Comparison of ENCODE assay signal across 17 cellular contexts in the genomic region with DNA sequence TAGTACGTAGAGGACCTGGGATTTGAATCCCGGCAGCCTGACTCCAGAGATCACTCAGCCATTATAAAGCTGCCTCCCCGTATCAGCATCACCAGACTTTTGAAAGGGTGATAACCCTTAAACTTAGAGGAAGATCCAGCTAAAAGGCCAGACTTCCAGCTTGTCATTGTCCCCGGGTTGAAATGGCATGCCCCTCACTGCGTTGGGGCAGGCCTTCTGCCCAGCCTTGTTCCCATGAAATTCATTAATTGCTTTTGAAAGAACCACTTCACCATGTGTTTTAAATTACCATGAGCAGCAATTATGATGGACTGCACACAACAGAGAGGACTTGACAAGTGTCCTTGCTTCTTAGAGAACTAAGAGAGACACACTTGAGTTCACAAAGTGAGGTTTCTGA.
DNase-seq lines count a peak whose midpoint lies in the region; ATAC-seq and TF ChIP-seq lines count a peak whose summit lies in the region.
"Had no signal": no experiment of that assay in that cellular context is flagged by ENCODE, and none has a peak within 500 bp of the region (broad histone marks: within the 10 kb centered on the region; RNA-seq: fewer than 3 reads in every experiment).

No MANE protein-coding gene starts in this region.

- H3K4me2 ChIP-seq in SK-N-SH (no peak overlapping the region), neural progenitor cell (no peak overlapping the region)

- H3K9ac ChIP-seq in SK-N-SH (no peak overlapping the region), neural progenitor cell (no peak overlapping the region)
- H3K9ac ChIP-seq: GM23248 had no signal

- TF ChIP-seq POLR2A in vagina (IDR thresholded peaks at IDR 0.05): no peak

- ATAC-seq in GM18858 (IDR thresholded peaks at IDR 0.05; ENCODE audit: unreplicated experiment): no peak
- ATAC-seq: K562 had no signal

- H3K27ac Mint-ChIP-seq in neural progenitor cell (no peak overlapping the region), HFFc6 (no peak overlapping the region)
- H3K27ac Mint-ChIP-seq: CD4-positive, alpha-beta T cell had no signal

- H3K79me2 ChIP-seq in SK-N-SH (ENCODE audit: insufficient read depth) (no peaks in the 10 kb centered on the region), neural progenitor cell (ENCODE audit: low read depth) (no peaks in the 10 kb centered on the region)

- H3F3A ChIP-seq in SK-N-SH (replicated peaks; ENCODE audit: insufficient read depth) (no peaks in the 10 kb centered on the region), neural progenitor cell (ENCODE audit: low read depth) (peaks cover 7% of the 10 kb centered on the region)

- H3K27ac ChIP-seq in SK-N-SH (ENCODE audit: low read depth in 2 of 2, low read length in 1 of 2) (peak overlapping the region in 1 of 2 experiments; percentile 0; a peak in 1 of 4 replicates), neural progenitor cell (peak overlapping the region; percentile 48), vagina (no peak overlapping the region)
- H3K27ac ChIP-seq: C4-2B, GM23248 had no signal

- H3K27me3 ChIP-seq in SK-N-SH (ENCODE audit: insufficient read depth) (no peaks in the 10 kb centered on the region), neural progenitor cell (no peaks in the 10 kb centered on the region), vagina (no peaks in the 10 kb centered on the region)

- H3K36me3 Mint-ChIP-seq in neural progenitor cell (no peaks in the 10 kb centered on the region), HFFc6 (ENCODE audit: low read depth) (no peaks in the 10 kb centered on the region)

- POLR2A ChIA-PET in SK-N-SH (lab: Yijun Ruan, JAX) (interaction anchor here (0.6 to 1.2 kb wide), 2 partner anchors 14 to 29 kb away, joined by 3 read pairs; no protein-coding TSS in a partner anchor), HEK293T (lab: Yijun Ruan, JAX) (no interaction called here)

- H3K4me1 Mint-ChIP-seq in neural progenitor cell (peaks cover 34% of the 10 kb centered on the region), HFFc6 (ENCODE audit: low read depth) (0 out of 2 replicates have a peak, but pooled peaks cover 4% of the 10 kb centered on the region)

- intact Hi-C loops in vagina (cut with DNase I): no loop called here

- peak in 1 of 2 experiments; percentile 52; a peak in 2 of 4 replicates for TF ChIP-seq EP300 in SK-N-SH (IDR thresholded peaks at IDR 0.05; ENCODE audit: borderline replicate concordance in 1 of 2, low read depth in 1 of 2, low read length in 1 of 2)

- H3K9me3 ChIP-seq in SK-N-SH: no peaks in the 10 kb centered on the region
- H3K9me3 ChIP-seq in neural progenitor cell (ENCODE audit: low read depth): no peaks in the 10 kb centered on the region
- H3K9me3 ChIP-seq in vagina: no peaks in the 10 kb centered on the region
- H3K9me3 ChIP-seq: Caco-2, HAP-1 had no signal

- TF ChIP-seq RAD21 in SK-N-SH (IDR thresholded peaks at IDR 0.05; ENCODE audit: low read length): no peak

- H3K36me3 ChIP-seq in SK-N-SH (replicated peaks in 1 of 2; ENCODE audit: control insufficient read depth in 1 of 2, insufficient read depth in 2 of 2, low read length in 1 of 2) (no peaks in the 10 kb centered on the region), neural progenitor cell (no peaks in the 10 kb centered on the region), vagina (no peaks in the 10 kb centered on the region)
- H3K36me3 ChIP-seq: HAP-1 had no signal

- H3K9me3 Mint-ChIP-seq in neural progenitor cell (peaks cover 2% of the 10 kb centered on the region), HFFc6 (peaks cover 13% of the 10 kb centered on the region)
- H3K9me3 Mint-ChIP-seq: CD4-positive, alpha-beta T cell had no signal

- H4K20me1 ChIP-seq in SK-N-SH (ENCODE audit: insufficient read depth) (no peaks in the 10 kb centered on the region), neural progenitor cell (ENCODE audit: low read depth) (no peaks in the 10 kb centered on the region)

- CTCF ChIA-PET in SK-N-SH (lab: Yijun Ruan, JAX) (interaction anchor here (1.4 to 1.6 kb wide), 2 partner anchors 16 to 244 kb away, joined by 4 to 5 read pairs; no protein-coding TSS in a partner anchor), HEK293T (lab: Yijun Ruan, JAX) (no interaction called here)

- H3K27me3 Mint-ChIP-seq in neural progenitor cell (ENCODE audit: insufficient read depth, low read depth): peaks cover 5% of the 10 kb centered on the region
- H3K27me3 Mint-ChIP-seq in HFFc6 (ENCODE audit: insufficient read depth): peaks cover 3% of the 10 kb centered on the region; the same call in 1 of the 2 replicates
- H3K27me3 Mint-ChIP-seq: CD4-positive, alpha-beta T cell had no signal

- DNase-seq in DMS79 (lab: John Stamatoyannopoulos, UW) (peak; percentile 73), NCI-H1105 (lab: John Stamatoyannopoulos, UW) (peak; percentile 14), SK-N-SH (peak; percentile 60), neural progenitor cell (ENCODE audit: low spot score) (peak; percentile 39), vagina (ENCODE audit: extremely low spot score in 2 of 2) (no peak), HEK293T (ENCODE audit: extremely low spot score) (no peak), HFFc6 (no peak)
- DNase-seq: AML-193; Caco-2; CD4-positive, alpha-beta T cell; GF-D8; GM23248; IMR-90 had no signal

- no peak for TF ChIP-seq CTCF in SK-N-SH (IDR thresholded peaks at IDR 0.05)
- TF ChIP-seq CTCF in neural progenitor cell (IDR thresholded peaks at IDR 0.05): no peak
- TF ChIP-seq CTCF in vagina (IDR thresholded peaks at IDR 0.05): no peak
- no peak for TF ChIP-seq CTCF in HFFc6 (IDR thresholded peaks at IDR 0.05)

- no peak overlapping the region for H3K4me3 Mint-ChIP-seq in neural progenitor cell
- no peak overlapping the region for H3K4me3 Mint-ChIP-seq in HFFc6
- H3K4me3 Mint-ChIP-seq: CD4-positive, alpha-beta T cell had no signal

- peaks cover 3 to 9% of the 10 kb centered on the region in 2 experiments; a peak in 2 of 4 replicates for H3K4me1 ChIP-seq in SK-N-SH (ENCODE audit: control insufficient read depth in 1 of 2, insufficient read depth in 2 of 2, low read depth in 1 of 2, low read length in 1 of 2)
- H3K4me1 ChIP-seq in neural progenitor cell: peaks cover 13% of the 10 kb centered on the region
- H3K4me1 ChIP-seq in vagina: no peaks in the 10 kb centered on the region
- H3K4me1 ChIP-seq: Caco-2, HAP-1 had no signal

- 53% methylated on average over 5 of the region's 5 CpGs for WGBS in SK-N-SH (ENCODE audit: low lambda C conversion rate)

- no peak overlapping the region for H2AFZ ChIP-seq in SK-N-SH (ENCODE audit: low read depth)
- H2AFZ ChIP-seq in neural progenitor cell (replicated peaks): no peak overlapping the region
- H2AFZ ChIP-seq: GM23248 had no signal

- no peaks in the 10 kb centered on the region for H3K9me2 ChIP-seq in SK-N-SH

- no peak overlapping the region for H3K4me3 ChIP-seq in SK-N-SH (ENCODE audit: low read depth in 2 of 2, low read length in 1 of 2)
- H3K4me3 ChIP-seq in neural progenitor cell: no peak overlapping the region
- H3K4me3 ChIP-seq in vagina: no peak overlapping the region
- H3K4me3 ChIP-seq: GM23248, HAP-1, K562 had no signal

TF ChIP-seq in SK-N-SH, 30 proteins besides CTCF, POLR2A, EP300 and RAD21 (continues in another document):
- TF ChIP-seq, protein P1, sequence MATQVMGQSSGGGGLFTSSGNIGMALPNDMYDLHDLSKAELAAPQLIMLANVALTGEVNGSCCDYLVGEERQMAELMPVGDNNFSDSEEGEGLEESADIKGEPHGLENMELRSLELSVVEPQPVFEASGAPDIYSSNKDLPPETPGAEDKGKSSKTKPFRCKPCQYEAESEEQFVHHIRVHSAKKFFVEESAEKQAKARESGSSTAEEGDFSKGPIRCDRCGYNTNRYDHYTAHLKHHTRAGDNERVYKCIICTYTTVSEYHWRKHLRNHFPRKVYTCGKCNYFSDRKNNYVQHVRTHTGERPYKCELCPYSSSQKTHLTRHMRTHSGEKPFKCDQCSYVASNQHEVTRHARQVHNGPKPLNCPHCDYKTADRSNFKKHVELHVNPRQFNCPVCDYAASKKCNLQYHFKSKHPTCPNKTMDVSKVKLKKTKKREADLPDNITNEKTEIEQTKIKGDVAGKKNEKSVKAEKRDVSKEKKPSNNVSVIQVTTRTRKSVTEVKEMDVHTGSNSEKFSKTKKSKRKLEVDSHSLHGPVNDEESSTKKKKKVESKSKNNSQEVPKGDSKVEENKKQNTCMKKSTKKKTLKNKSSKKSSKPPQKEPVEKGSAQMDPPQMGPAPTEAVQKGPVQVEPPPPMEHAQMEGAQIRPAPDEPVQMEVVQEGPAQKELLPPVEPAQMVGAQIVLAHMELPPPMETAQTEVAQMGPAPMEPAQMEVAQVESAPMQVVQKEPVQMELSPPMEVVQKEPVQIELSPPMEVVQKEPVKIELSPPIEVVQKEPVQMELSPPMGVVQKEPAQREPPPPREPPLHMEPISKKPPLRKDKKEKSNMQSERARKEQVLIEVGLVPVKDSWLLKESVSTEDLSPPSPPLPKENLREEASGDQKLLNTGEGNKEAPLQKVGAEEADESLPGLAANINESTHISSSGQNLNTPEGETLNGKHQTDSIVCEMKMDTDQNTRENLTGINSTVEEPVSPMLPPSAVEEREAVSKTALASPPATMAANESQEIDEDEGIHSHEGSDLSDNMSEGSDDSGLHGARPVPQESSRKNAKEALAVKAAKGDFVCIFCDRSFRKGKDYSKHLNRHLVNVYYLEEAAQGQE (IDR thresholded peaks at IDR 0.05; ENCODE audit: low read depth, low read length): no peak

TF ChIP-seq in HEK293T, 16 proteins besides CTCF, POLR2A, EP300 and RAD21 (continues in another document):
- TF ChIP-seq BHLHE40 (IDR thresholded peaks at IDR 0.05; ENCODE audit: borderline replicate concordance): no peak
- no peak for TF ChIP-seq L3MBTL2 (conservative IDR thresholded peaks at IDR 0.05)
- TF ChIP-seq FOXM1 (IDR thresholded peaks at IDR 0.05; ENCODE audit: borderline replicate concordance): no peak
- TF ChIP-seq CTBP1 (IDR thresholded peaks at IDR 0.05; ENCODE audit: borderline replicate concordance): no peak
- no peak for TF ChIP-seq SP1 (IDR thresholded peaks at IDR 0.05)
- TF ChIP-seq ZNF384 (IDR thresholded peaks at IDR 0.05): no peak
- no peak for TF ChIP-seq LEF1 (IDR thresholded peaks at IDR 0.05; ENCODE audit: borderline replicate concordance)
- no peak for TF ChIP-seq ELF4 (IDR thresholded peaks at IDR 0.05)
- no peak for TF ChIP-seq NFRKB (IDR thresholded peaks at IDR 0.05)
- no peak for TF ChIP-seq ARNT (IDR thresholded peaks at IDR 0.05)
- no peak for TF ChIP-seq FOXK2 (IDR thresholded peaks at IDR 0.05)
- no peak for TF ChIP-seq HDGF (IDR thresholded peaks at IDR 0.05; ENCODE audit: borderline replicate concordance)
- TF ChIP-seq SUZ12 (IDR thresholded peaks at IDR 0.05): no peak
- no peak for TF ChIP-seq TARDBP (IDR thresholded peaks at IDR 0.05)

Comparison
In these comparisons a context has a peak if more than half of its experiments do, and no peak if none do; other contexts are left out.
1. DNase-seq: peak in DMS79 (single experiment), NCI-H1105 (single experiment), SK-N-SH (single experiment) and neural progenitor cell (single experiment); none in vagina (0 of 2), HEK293T (single experiment) and HFFc6 (single experiment).